In the genomic region with DNA sequence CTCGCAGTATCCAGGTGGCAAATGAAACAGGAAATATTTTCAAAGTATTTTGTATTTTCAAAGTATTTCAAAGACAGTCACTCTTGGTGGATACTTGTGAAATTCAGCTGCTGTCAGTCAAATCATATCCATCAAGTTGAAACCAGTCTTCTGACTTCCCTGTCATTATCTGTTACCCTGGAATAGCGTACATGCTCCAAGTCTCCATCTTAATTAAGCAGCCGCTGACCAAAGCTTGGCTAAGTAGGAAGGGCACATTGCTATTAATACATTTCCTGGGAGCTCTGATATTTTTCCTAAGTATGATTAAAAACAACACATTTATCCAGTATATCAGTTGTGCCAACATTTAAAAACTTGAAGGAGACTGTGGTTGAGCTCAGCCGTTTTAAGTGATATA, we compare ENCODE assay signal across 30 cellular contexts.
DNase-seq lines count a peak whose midpoint lies in the region; ATAC-seq and TF ChIP-seq lines count a peak whose summit lies in the region.
"Had no signal": no experiment of that assay in that cellular context is flagged by ENCODE, and none has a peak within 500 bp of the region (broad histone marks: within the 10 kb centered on the region; RNA-seq: fewer than 3 reads in every experiment).

No MANE protein-coding gene starts in this region.

- no peaks in the 10 kb centered on the region for H3K27me3 Mint-ChIP-seq in central memory CD8-positive, alpha-beta T cell
- H3K27me3 Mint-ChIP-seq: B cell; CD4-positive, alpha-beta memory T cell; CD4-positive, alpha-beta T cell; CD4-positive, CD25-positive, alpha-beta regulatory T cell had no signal

- no peak for TF ChIP-seq POLR2A in heart left ventricle (IDR thresholded peaks at IDR 0.05)
- TF ChIP-seq POLR2A in body of pancreas (IDR thresholded peaks at IDR 0.05), result no peak

- peak in 3 of 4 donors; percentile 41 to 56 (median 51) for ATAC-seq in heart left ventricle
- no peak for ATAC-seq in left ventricle myocardium superior
- no peak for ATAC-seq in central memory CD8-positive, alpha-beta T cell (replicated peaks; ENCODE audit: extremely low read depth, poor library complexity, severe bottlenecking)
- no peak for ATAC-seq in body of pancreas
- ATAC-seq: A549 had no signal

- H3K36me3 ChIP-seq in heart left ventricle, result peaks cover 0 to 100% (median 89%) of the 10 kb centered on the region in 9 donors
- peaks cover 11 to 29% of the 10 kb centered on the region in 2 donors for H3K36me3 ChIP-seq in body of pancreas (replicated peaks in 1 of 2; ENCODE audit: insufficient read depth in 1 of 2, low read depth in 2 of 2)

- H3K4me1 ChIP-seq in heart left ventricle (no peaks in the 10 kb centered on the region), body of pancreas (no peaks in the 10 kb centered on the region)
- H3K4me1 ChIP-seq: A549; BE2C; BLaER1; BLaER1 treated with 17β-estradiol and CSF1 and Interleukin-3, amounts not matched to agents 10 nM and 100 nM; Caco-2 had no signal

- H3K27ac Mint-ChIP-seq in central memory CD8-positive, alpha-beta T cell (ENCODE audit: low read depth), result peak overlapping the region; percentile 93
- H3K27ac Mint-ChIP-seq: B cell; CD14-positive monocyte; CD4-positive, alpha-beta T cell; CD8-positive, alpha-beta T cell had no signal

- H3K27me3 ChIP-seq in heart left ventricle, result no peaks in the 10 kb centered on the region
- no peaks in the 10 kb centered on the region for H3K27me3 ChIP-seq in body of pancreas
- H3K27me3 ChIP-seq: BE2C; BLaER1; BLaER1 treated with 17β-estradiol and CSF1 and Interleukin-3, amounts not matched to agents 10 nM and 100 nM had no signal

- H3K9me3 Mint-ChIP-seq in central memory CD8-positive, alpha-beta T cell, result no peaks in the 10 kb centered on the region
- H3K9me3 Mint-ChIP-seq: CD14-positive monocyte; CD4-positive, alpha-beta memory T cell; CD4-positive, alpha-beta T cell; CD4-positive, CD25-positive, alpha-beta regulatory T cell; CD8-positive, alpha-beta memory T cell; CD8-positive, alpha-beta T cell had no signal

- 73 to 83% (median 79%) methylated on average over 4 of the region's 4 CpGs for WGBS in heart left ventricle, 4 donors
- WGBS in body of pancreas, 2 donors, result 91 to 95% methylated on average over 4 of the region's 4 CpGs

- H3K4me1 Mint-ChIP-seq in central memory CD8-positive, alpha-beta T cell, result peaks cover 36% of the 10 kb centered on the region
- H3K4me1 Mint-ChIP-seq: B cell; CD14-positive monocyte; CD4-positive, alpha-beta memory T cell had no signal

- TF ChIP-seq CTCF in heart left ventricle (IDR thresholded peaks at IDR 0.05) (no peak), body of pancreas (IDR thresholded peaks at IDR 0.05) (no peak)

- H3K4me3 ChIP-seq in heart left ventricle, result no peak overlapping the region
- H3K4me3 ChIP-seq in body of pancreas, result no peak overlapping the region
- H3K4me3 ChIP-seq: A549; BLaER1; BLaER1 treated with 17β-estradiol and CSF1 and Interleukin-3, amounts not matched to agents 10 nM and 100 nM had no signal

- H3K9me3 ChIP-seq in heart left ventricle, result no peaks in the 10 kb centered on the region
- H3K9me3 ChIP-seq in body of pancreas, result no peaks in the 10 kb centered on the region
- H3K9me3 ChIP-seq: A549; BE2C; BLaER1; BLaER1 treated with 17β-estradiol and CSF1 and Interleukin-3, amounts not matched to agents 10 nM and 100 nM; Caco-2 had no signal

- no peak for DNase-seq in heart left ventricle
- no peak for DNase-seq in left ventricle myocardium superior
- no peak for DNase-seq in central memory CD8-positive, alpha-beta T cell (ENCODE audit: low spot score in 2 of 2)
- no peak for DNase-seq in body of pancreas
- DNase-seq: 8988T; ACHN; AML-193; BE2C; C1 segment of cervical spinal cord; Caco-2; Calu3; CD4-positive, alpha-beta memory T cell; CD4-positive, alpha-beta T cell; CD4-positive, CD25-positive, alpha-beta regulatory T cell; CD8-positive, alpha-beta memory T cell; CD8-positive, alpha-beta T cell; COR-L47; DMS 273 treated with DMSO at 0.1 percent for 48 hours; DMS153; DMS53; DMS79; DND-41; EL had no signal

- H3K27ac ChIP-seq in heart left ventricle, result peak overlapping the region in 1 of 12 donors; percentile 26
- no peak overlapping the region for H3K27ac ChIP-seq in body of pancreas
- H3K27ac ChIP-seq: 22Rv1; A549; BLaER1; BLaER1 treated with 17β-estradiol and CSF1 and Interleukin-3, amounts not matched to agents 10 nM and 100 nM; C4-2B had no signal

- peak overlapping the region; percentile 77 for H3K4me3 Mint-ChIP-seq in central memory CD8-positive, alpha-beta T cell
- H3K4me3 Mint-ChIP-seq: B cell; CD14-positive monocyte; CD4-positive, alpha-beta memory T cell; CD4-positive, alpha-beta T cell; CD4-positive, CD25-positive, alpha-beta regulatory T cell; CD8-positive, alpha-beta T cell had no signal

- intact Hi-C loops in heart left ventricle (cut with DNase I) (no loop called here), left ventricle myocardium superior (cut with micrococcal nuclease) (no loop called here), body of pancreas (cut with DNase I) (no loop called here)

- H3K36me3 Mint-ChIP-seq in central memory CD8-positive, alpha-beta T cell (ENCODE audit: insufficient read depth), result peaks cover 34% of the 10 kb centered on the region

Comparison
In these comparisons a context has a peak if more than half of its experiments do, and no peak if none do; other contexts are left out.
1. ATAC-seq: peak in heart left ventricle (3 of 4); none in left ventricle myocardium superior (single experiment), central memory CD8-positive, alpha-beta T cell (single experiment) and body of pancreas (single experiment).